Comparison of ENCODE assay signal across 23 cellular contexts in genomic region chr4:14743172-14743571, GRCh38.
"Had no signal": no experiment of that assay in that cellular context is flagged by ENCODE, and none has a peak within 500 bp of the region (broad histone marks: within the 10 kb centered on the region; RNA-seq: fewer than 3 reads in every experiment).

No MANE protein-coding gene starts in this region.

- H3K9ac ChIP-seq: SK-N-SH had no signal

- DNase-seq: IMR-90, Karpas-422, KG1, MG63, NCI-H1092, NCI-H1105 treated with DMSO at 0.1 percent for 48 hours, NCI-H1417 treated with DMSO at 0.1 percent for 48 hours, NCI-H146, NCI-H1694 treated with DMSO at 0.1 percent for 48 hours, NCI-H1930, NCI-H2081, NCI-H2107, NCI-H2227 treated with DMSO at 0.1 percent for 48 hours, NCI-H446, NCI-H510A, NCI-H524 treated with DMSO at 0.1 percent for 48 hours, NCI-H69, NCI-H774, Right ventricle myocardium superior, SIG-M5, SK-N-SH, SW 1271 had no signal

- H3K27ac ChIP-seq: SJSA1 had no signal

- H3K9me3 ChIP-seq: MG63, SJSA1, SK-N-SH had no signal

- H3K4me3 ChIP-seq: MG63, SJSA1 had no signal

- H3K36me3 ChIP-seq: MG63, SJSA1 had no signal
